ENCODE assay signal across 8 cellular contexts in genomic region chr13:27919934-27920676, GRCh38. TPM values are rescaled to one million over a fixed set of nuclear protein-coding genes. Genes with fewer than 3 reads are reported as not detected.
DNase-seq lines count a peak whose midpoint lies in the region; ATAC-seq lines count a peak whose summit lies in the region.

PDX1 (plus strand) TSS chr13:27920000; CDS start chr13:27920139, 139 bp downstream.

- H3K9me3 ChIP-seq in esophagus (ENCODE audit: control insufficient read depth in 2 of 2, insufficient read depth in 1 of 2, low read depth in 1 of 2, low read length in 1 of 2) (no peaks in the 10 kb centered on the region), trophoblast cell (ENCODE audit: insufficient read depth, low read depth, low read length) (peaks cover 4% of the 10 kb centered on the region)

- H3K9ac ChIP-seq in trophoblast cell (ENCODE audit: low read length) = no peak within 1 kb of the TSS

- no peak within 1 kb of the TSS for H2BK120ac ChIP-seq in trophoblast cell (ENCODE audit: insufficient read depth, low read length, poor library complexity)

- no peak within 1 kb of the TSS for H3K23ac ChIP-seq in trophoblast cell (ENCODE audit: low read length)

- H3K79me2 ChIP-seq in trophoblast cell (ENCODE audit: control insufficient read depth, insufficient read depth, low read length, poor library complexity) = no peaks in the 10 kb centered on the region

- H3K27me3 ChIP-seq in esophagus (ENCODE audit: control insufficient read depth in 1 of 2, insufficient read depth in 2 of 2, low read length in 2 of 2) = peaks cover 13 to 47% of the 10 kb centered on the region in 2 donors
- peaks cover 82% of the 10 kb centered on the region for H3K27me3 ChIP-seq in trophoblast cell (ENCODE audit: insufficient read depth, low read length)

- no peak within 1 kb of the TSS for H3K27ac ChIP-seq in esophagus (ENCODE audit: low read depth in 2 of 2, low read length in 1 of 2)
- H3K27ac ChIP-seq in trophoblast cell (ENCODE audit: low read depth, low read length) = no peak within 1 kb of the TSS

- no peak within 1 kb of the TSS for H4K91ac ChIP-seq in trophoblast cell (ENCODE audit: low read depth, low read length)

- H3K4me2 ChIP-seq in trophoblast cell (ENCODE audit: low read length) = peak within 1 kb of the TSS; percentile 58

- ATAC-seq in GM21737 (IDR thresholded peaks at IDR 0.05; ENCODE audit: unreplicated experiment) (no peak), GM21717 (IDR thresholded peaks at IDR 0.05; ENCODE audit: unreplicated experiment) (no peak), HG03571 (IDR thresholded peaks at IDR 0.05; ENCODE audit: unreplicated experiment) (no peak)

- peak within 1 kb of the TSS; percentile 72 for H2AFZ ChIP-seq in trophoblast cell (ENCODE audit: insufficient read depth, low read length, poor library complexity)

- peaks cover 9 to 14% of the 10 kb centered on the region in 2 donors for H3K4me1 ChIP-seq in esophagus (ENCODE audit: control insufficient read depth in 2 of 2, insufficient read depth in 2 of 2, low read length in 1 of 2)
- peaks cover 8 to 16% of the 10 kb centered on the region in 2 experiments for H3K4me1 ChIP-seq in trophoblast cell (ENCODE audit: control insufficient read depth in 1 of 2, insufficient read depth in 2 of 2, low read length in 2 of 2)

- peak; percentile 25 for DNase-seq in NCI-H2107 treated with DMSO at 0.1 percent for 48 hours (lab: John Stamatoyannopoulos, UW; ENCODE audit: unreplicated experiment)
- no peak for DNase-seq in NCI-H2107 (lab: John Stamatoyannopoulos, UW)
- peak; percentile 47 to 85 for DNase-seq in NCI-H524 (lab: John Stamatoyannopoulos, UW)
- DNase-seq in trophoblast cell = peak in 1 of 2 donors; percentile 21

- H3K79me1 ChIP-seq in trophoblast cell (ENCODE audit: low read length) = no peaks in the 10 kb centered on the region

- no peak within 1 kb of the TSS for H4K12ac ChIP-seq in trophoblast cell (ENCODE audit: low read depth, low read length)

- no peak within 1 kb of the TSS for H2BK5ac ChIP-seq in trophoblast cell (ENCODE audit: low read depth, low read length, poor library complexity)

- no peak within 1 kb of the TSS for H3K4ac ChIP-seq in trophoblast cell (ENCODE audit: low read depth, low read length)

- no peak within 1 kb of the TSS for H2AK5ac ChIP-seq in trophoblast cell (ENCODE audit: low read length)

- no peak within 1 kb of the TSS for H3K14ac ChIP-seq in trophoblast cell (ENCODE audit: low read length)

- no peak within 1 kb of the TSS for H4K8ac ChIP-seq in trophoblast cell (ENCODE audit: low read depth, low read length)

- no peak within 1 kb of the TSS for H3K18ac ChIP-seq in trophoblast cell (ENCODE audit: low read length)

- H2BK12ac ChIP-seq in trophoblast cell (ENCODE audit: low read length) = no peak within 1 kb of the TSS

- H3K4me3 ChIP-seq in esophagus (ENCODE audit: low read depth in 1 of 2, low read length in 2 of 2) (peak within 1 kb of the TSS; percentile 19 to 41), trophoblast cell (ENCODE audit: low read depth, low read length) (no peak within 1 kb of the TSS)

- H3K36me3 ChIP-seq in esophagus (ENCODE audit: control insufficient read depth in 2 of 2, insufficient read depth in 2 of 2, low read length in 1 of 2) (no peaks in the 10 kb centered on the region), trophoblast cell (ENCODE audit: control insufficient read depth in 1 of 2, insufficient read depth in 2 of 2, low read length in 2 of 2) (no peaks in the 10 kb centered on the region)

- 2% methylated on average over 49 to 76 of the region's 76 CpGs for WGBS in esophagus, 2 donors
- no CpG with 5 or more reads among the region's 76 CpGs for WGBS in trophoblast cell (ENCODE audit: extremely low coverage, insufficient coverage, insufficient read length)

RNA-seq across cellular contexts. Expression of gene PDX1, which starts in this region (rescaled TPM):
- polyA plus RNA-seq in esophagus = not detected
- not detected in 2 replicates for polyA plus RNA-seq in trophoblast cell (2013)
